21 cellular contexts compared by ENCODE assay signal in genomic region chr7:20991544-20991943, GRCh38.
DNase-seq lines count a peak whose midpoint lies in the region; ATAC-seq and TF ChIP-seq lines count a peak whose summit lies in the region.
"Had no signal": no experiment of that assay in that cellular context is flagged by ENCODE, and none has a peak within 500 bp of the region (broad histone marks: within the 10 kb centered on the region; RNA-seq: fewer than 3 reads in every experiment).

No MANE protein-coding gene starts in this region.

- H3K36me3 ChIP-seq in GM06990 (ENCODE audit: control insufficient read depth, insufficient read depth, low read length) (no peaks in the 10 kb centered on the region), kidney epithelial cell (ENCODE audit: control insufficient read depth, insufficient read depth, low read length) (no peaks in the 10 kb centered on the region), mucosa of descending colon (ENCODE audit: low read depth) (no peaks in the 10 kb centered on the region)
- H3K36me3 ChIP-seq: heart right ventricle, right atrium auricular region, stomach, transverse colon had no signal

- no peak for TF ChIP-seq EP300 in Ishikawa (IDR thresholded peaks at IDR 0.05; ENCODE audit: borderline replicate concordance)

- H3K9me3 ChIP-seq in mucosa of descending colon = no peaks in the 10 kb centered on the region

- DNase-seq in GM06990 (ENCODE audit: extremely low read depth, insufficient read length) (no peak), SK-MEL-5 (ENCODE audit: low read depth, low spot score) (peak; percentile 37), kidney epithelial cell (ENCODE audit: low read depth) (no peak), dedifferentiated amniotic fluid mesenchymal stem cell (ENCODE audit: extremely low spot score) (no peak), mucosa of descending colon (no peak)
- DNase-seq: activated CD4-positive, alpha-beta T cell treated with anti-CD3 and anti-CD28 coated beads for 4 hours; activated T-cell treated with anti-CD3 and anti-CD28 coated beads, Interleukin-2, amount 50 U/mL, for 72 hours; effector memory CD8-positive, alpha-beta T cell; heart right ventricle; immature natural killer cell; naive B cell; NCI-H187; Right ventricle myocardium superior; stomach; transverse colon had no signal

- TF ChIP-seq RAD21 in Ishikawa (IDR thresholded peaks at IDR 0.05; ENCODE audit: low read depth) = peak; percentile 76

- intact Hi-C loops in mucosa of descending colon (cut with DNase I, micrococcal nuclease) = no loop called here

- ATAC-seq in mucosa of descending colon (no peak), HG02885 (IDR thresholded peaks at IDR 0.05; ENCODE audit: poor library complexity, unreplicated experiment) (no peak), HG02588 (IDR thresholded peaks at IDR 0.05; ENCODE audit: unreplicated experiment) (no peak)
- ATAC-seq: activated naive CD4-positive, alpha-beta T cell treated with anti-CD3 and anti-CD28 coated beads, Interleukin-2, amount 50 U/mL, for 72 hours; activated T-cell treated with anti-CD3 and anti-CD28 coated beads, Interleukin-2, amount 50 U/mL, for 72 hours; effector memory CD8-positive, alpha-beta T cell; heart right ventricle had no signal

- no peaks in the 10 kb centered on the region for H3K4me1 ChIP-seq in mucosa of descending colon (ENCODE audit: low read depth)
- H3K4me1 ChIP-seq: heart right ventricle, right atrium auricular region, stomach, transverse colon had no signal

- H3K4me3 ChIP-seq in GM06990 (replicated peaks; ENCODE audit: low read depth, low read length) (no peak overlapping the region), kidney epithelial cell (ENCODE audit: low read depth, low read length) (no peak overlapping the region), mucosa of descending colon (no peak overlapping the region)
- H3K4me3 ChIP-seq: heart right ventricle, lung, right atrium auricular region, stomach, transverse colon had no signal

- no peaks in the 10 kb centered on the region for H3K27me3 ChIP-seq in GM06990 (replicated peaks; ENCODE audit: control insufficient read depth, insufficient read depth, low read length)
- no peaks in the 10 kb centered on the region for H3K27me3 ChIP-seq in kidney epithelial cell (ENCODE audit: control insufficient read depth, insufficient read depth, low read length)
- H3K27me3 ChIP-seq: heart right ventricle, right atrium auricular region, stomach, transverse colon had no signal

- TF ChIP-seq CTCF in GM06990 (IDR thresholded peaks at IDR 0.05; ENCODE audit: insufficient read depth, low read length, poor library complexity, severe bottlenecking) (peak; percentile 34), kidney epithelial cell (IDR thresholded peaks at IDR 0.05; ENCODE audit: insufficient read depth, low read length, poor library complexity, severe bottlenecking) (peak; percentile 32), mucosa of descending colon (IDR thresholded peaks at IDR 0.05) (no peak)

- in situ Hi-C loops in SK-MEL-5 (cut with HindIII; ENCODE audit: low pct_unique_long_range_greater_than_20kb, low sequenced_read_pairs) = no loop called here

TF ChIP-seq in Ishikawa, 13 proteins besides CTCF, POLR2A, EP300 and RAD21:
- TF ChIP-seq TCF12 (IDR thresholded peaks at IDR 0.05; ENCODE audit: low read depth) (no peak), YY1 (IDR thresholded peaks at IDR 0.05; ENCODE audit: low read depth) (no peak), CREB1 (IDR thresholded peaks at IDR 0.05; ENCODE audit: low read depth) (no peak), REST (IDR thresholded peaks at IDR 0.05; ENCODE audit: low read depth) (no peak), TEAD4 (IDR thresholded peaks at IDR 0.05) (no peak), NFIC (IDR thresholded peaks at IDR 0.05) (no peak), TAF1 (IDR thresholded peaks at IDR 0.05; ENCODE audit: low read depth) (no peak), ZBTB7A (IDR thresholded peaks at IDR 0.05; ENCODE audit: low read depth) (no peak), CEBPB (IDR thresholded peaks at IDR 0.05) (no peak), EGR1 (IDR thresholded peaks at IDR 0.05) (no peak), FOXM1 (IDR thresholded peaks at IDR 0.05; ENCODE audit: borderline replicate concordance, low read depth) (no peak), MAX (IDR thresholded peaks at IDR 0.05) (no peak)
- TF ChIP-seq, protein P1, sequence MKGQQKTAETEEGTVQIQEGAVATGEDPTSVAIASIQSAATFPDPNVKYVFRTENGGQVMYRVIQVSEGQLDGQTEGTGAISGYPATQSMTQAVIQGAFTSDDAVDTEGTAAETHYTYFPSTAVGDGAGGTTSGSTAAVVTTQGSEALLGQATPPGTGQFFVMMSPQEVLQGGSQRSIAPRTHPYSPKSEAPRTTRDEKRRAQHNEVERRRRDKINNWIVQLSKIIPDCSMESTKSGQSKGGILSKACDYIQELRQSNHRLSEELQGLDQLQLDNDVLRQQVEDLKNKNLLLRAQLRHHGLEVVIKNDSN (IDR thresholded peaks at IDR 0.05) = no peak
TF ChIP-seq in Ishikawa: peak in this region for 0.
